Comparison of ENCODE assay signal across 28 cellular contexts in genomic region chr18:51253476-51253875, GRCh38.
"Had no signal": no experiment of that assay in that cellular context is flagged by ENCODE, and none has a peak within 500 bp of the region (broad histone marks: within the 10 kb centered on the region; RNA-seq: fewer than 3 reads in every experiment).

No MANE protein-coding gene starts in this region.

- H3K36me3 ChIP-seq: adrenal gland, SJSA1 had no signal

- DNase-seq: activated CD4-positive, alpha-beta T cell treated with anti-CD3 and anti-CD28 coated beads, Interleukin-2, amount 10 ng/mL, durations not matched to agents 24 days and 14 days; activated CD4-positive, alpha-beta T cell treated with anti-CD3 and anti-CD28 coated beads, Interleukin-2, amount 50 U/mL, for 4 hours; activated CD8-positive, alpha-beta T cell treated with anti-CD3 and anti-CD28 coated beads for 36 hours; activated effector memory CD4-positive, alpha-beta T cell treated with anti-CD3 and anti-CD28 coated beads, Interleukin-2, amount 50 U/mL, for 16 hours; activated naive CD4-positive, alpha-beta T cell treated with anti-CD3 and anti-CD28 coated beads for 36 hours; activated T-cell treated with anti-CD3 and anti-CD28 coated beads, Interleukin-2, amount 50 U/mL, for 1 hour; activated T-cell treated with anti-CD3 and anti-CD28 coated beads, Interleukin-2, amount 50 U/mL, for 72 hours; adrenal gland; anterior cingulate cortex; caudate nucleus; cerebellar nuclear complex; NCI-H1105; NCI-H1417 treated with DMSO at 0.1 percent for 48 hours; NCI-H187 treated with DMSO at 0.1 percent for 48 hours; NCI-H2081; NCI-H226; NCI-H446 treated with DMSO at 0.1 percent for 48 hours; NCI-H524; NCI-H69; RPMI8226; SHP77 treated with DMSO at 0.1 percent for 48 hours; SK-N-SH had no signal

- H3K27ac ChIP-seq: adrenal gland, SJSA1 had no signal

- ATAC-seq: activated CD8-positive, alpha-beta T cell treated with anti-CD3 and anti-CD28 coated beads for 36 hours; activated naive CD4-positive, alpha-beta T cell treated with anti-CD3 and anti-CD28 coated beads, Interleukin-2, amount 50 U/mL, for 72 hours; activated T-cell treated with anti-CD3 and anti-CD28 coated beads, Interleukin-2, amount 50 U/mL, for 72 hours; activated T-helper 17 cell treated with anti-CD3 and anti-CD28 coated beads, Interleukin-2, amount 50 U/mL, for 72 hours; Panc1 had no signal

- H3K4me2 ChIP-seq: SK-N-SH had no signal

- H3K27me3 ChIP-seq: adrenal gland, SJSA1 had no signal

- H3K4me3 ChIP-seq: adrenal gland, SJSA1 had no signal

- H3K4me1 ChIP-seq: SJSA1 had no signal

- H3K9me3 ChIP-seq: adrenal gland, SJSA1, SK-N-SH had no signal

- FAIRE-seq: bronchial epithelial cell, TTC549 had no signal
